9 cellular contexts compared by ENCODE assay signal in the genomic region with DNA sequence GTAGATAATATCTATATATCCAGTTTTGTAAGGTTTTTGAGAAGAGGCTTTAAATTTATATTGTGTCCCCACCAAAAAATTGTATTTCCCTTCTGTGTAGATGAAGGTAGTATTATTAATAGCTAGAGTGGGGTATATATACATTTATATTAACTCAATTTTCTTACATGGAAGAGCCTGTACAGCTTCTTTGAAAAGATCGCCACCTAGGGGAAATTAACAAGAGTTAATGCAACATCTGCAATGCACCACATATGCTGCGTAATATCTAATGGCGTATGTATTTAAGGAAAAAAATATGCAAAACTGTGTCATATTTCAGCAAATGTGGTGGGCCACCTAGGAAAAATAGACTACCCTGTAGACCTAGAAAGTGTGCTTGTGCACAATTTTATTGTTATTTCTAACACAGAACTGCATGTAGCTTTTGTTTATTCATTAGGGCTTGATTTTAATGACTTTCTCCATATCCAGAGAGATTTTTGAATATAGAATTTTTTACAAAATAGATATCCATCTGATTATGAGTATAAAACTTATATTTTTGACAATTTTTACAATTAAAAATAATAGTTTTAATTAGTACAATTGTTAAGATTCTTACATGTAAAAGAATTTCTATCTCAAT. TPM values are rescaled to one million over a fixed set of nuclear protein-coding genes. Genes with fewer than 3 reads are reported as not detected.
A peak's percentile ranks its signal among the peaks of the same experiment; 100 is the strongest.
DNase-seq lines count a peak whose midpoint lies in the region; ATAC-seq, FAIRE-seq and TF ChIP-seq lines count a peak whose summit lies in the region.
"Had no signal": no experiment of that assay in that cellular context is flagged by ENCODE, and none has a peak within 500 bp of the region (broad histone marks: within the 10 kb centered on the region; RNA-seq: fewer than 3 reads in every experiment).

No MANE protein-coding gene starts in this region.

- H3K9ac ChIP-seq in OCI-LY1 (ENCODE audit: low read length) (no peak overlapping the region), endothelial cell of umbilical vein (replicated peaks; ENCODE audit: extremely low read depth, insufficient read depth, low read length) (no peak overlapping the region)

- no peaks in the 10 kb centered on the region for H3K9me3 Mint-ChIP-seq in Calu3 (ENCODE audit: low read depth, unreplicated experiment)

- H3K4me1 ChIP-seq in OCI-LY1 (ENCODE audit: insufficient read depth, low read length, severe bottlenecking): no peaks in the 10 kb centered on the region
- H3K4me1 ChIP-seq in endothelial cell of umbilical vein (ENCODE audit: control insufficient read depth, extremely low read depth, insufficient read depth, low read length): peaks cover 18% of the 10 kb centered on the region

- no peak for TF ChIP-seq POLR2A in endothelial cell of umbilical vein (IDR thresholded peaks at IDR 0.05; ENCODE audit: low read depth, low read length)

- H2AFZ ChIP-seq in OCI-LY1 (ENCODE audit: low read length) (no peak overlapping the region), endothelial cell of umbilical vein (ENCODE audit: low read depth, low read length) (no peak overlapping the region)

- peak; percentile 79 for TF ChIP-seq CTCF in Calu3 (IDR thresholded peaks at IDR 0.05; ENCODE audit: unreplicated experiment)
- TF ChIP-seq CTCF in OCI-LY1 (IDR thresholded peaks at IDR 0.05; ENCODE audit: low read length): peak; percentile 66
- TF ChIP-seq CTCF in endothelial cell of umbilical vein (IDR thresholded peaks at IDR 0.05; ENCODE audit: extremely low read depth in 1 of 2, insufficient read depth in 1 of 2, low read depth in 1 of 2, low read length in 2 of 2): peak; percentile 38 to 47

- H3K9me1 ChIP-seq in endothelial cell of umbilical vein (replicated peaks; ENCODE audit: control insufficient read depth, extremely low read depth, insufficient read depth, low read length): no peaks in the 10 kb centered on the region

- intact Hi-C loops in Calu3 (cut with micrococcal nuclease; ENCODE audit: unreplicated experiment) (loop anchor here (1.0 to 10.0 kb wide), 6 partner anchors 32 to 1926 kb away; no protein-coding TSS in a partner anchor), endothelial cell of umbilical vein (cut with micrococcal nuclease) (loop anchor here (1.0 to 10.0 kb wide), 5 partner anchors 246 to 1926 kb away; partner anchors contain the start of gene ATP2B1)

- no peaks in the 10 kb centered on the region for H3F3A ChIP-seq in OCI-LY1 (ENCODE audit: insufficient read depth, low read length)

- H4K20me1 ChIP-seq in OCI-LY1 (ENCODE audit: insufficient read depth, low read length): no peaks in the 10 kb centered on the region
- H4K20me1 ChIP-seq in endothelial cell of umbilical vein (replicated peaks; ENCODE audit: control insufficient read depth, extremely low read depth, insufficient read depth, low read length): no peaks in the 10 kb centered on the region

- DNase-seq in Calu3 (no peak), endothelial cell of umbilical vein (ENCODE audit: low read depth, low spot score) (peak; percentile 75), renal cortical epithelial cell (ENCODE audit: low read depth) (peak; percentile 65), hippocampal formation (lab: John Stamatoyannopoulos, UW) (no peak), activated T-cell treated with anti-CD3 and anti-CD28 coated beads for 4 hours (no peak)

- BruUV-seq in Calu3 (replicated peaks; lab: Mats Ljungman, UMichigan) (no TSS peak), endothelial cell of umbilical vein (replicated peaks; lab: Mats Ljungman, UMichigan) (no TSS peak)

- H3K27ac Mint-ChIP-seq in Calu3 (ENCODE audit: unreplicated experiment): no peak overlapping the region

- H3K4me2 ChIP-seq in OCI-LY1 (ENCODE audit: low read length) (no peak overlapping the region), endothelial cell of umbilical vein (ENCODE audit: insufficient read depth, low read length) (no peak overlapping the region)

- no peaks in the 10 kb centered on the region for H3K27me3 Mint-ChIP-seq in Calu3 (ENCODE audit: unreplicated experiment)

- dilution Hi-C loops in endothelial cell of umbilical vein (cut with MboI; ENCODE audit: extremely low pct_ligation_motif_present, low sequenced_read_pairs): no loop called here

- H3K9me3 ChIP-seq in OCI-LY1 (ENCODE audit: low read length): no peaks in the 10 kb centered on the region
- H3K9me3 ChIP-seq in endothelial cell of umbilical vein (replicated peaks; ENCODE audit: control insufficient read depth, insufficient read depth, low read length): no peaks in the 10 kb centered on the region

- peaks cover 4% of the 10 kb centered on the region for H3K36me3 Mint-ChIP-seq in Calu3 (ENCODE audit: insufficient read depth, unreplicated experiment)

- peak; percentile 80 for ATAC-seq in GM19351 (IDR thresholded peaks at IDR 0.05; ENCODE audit: unreplicated experiment)
- peak; percentile 65 for ATAC-seq in HG03571 (IDR thresholded peaks at IDR 0.05; ENCODE audit: unreplicated experiment)

- CTCF ChIA-PET in Calu3 (lab: Charles Lee) (no interaction called here), endothelial cell of umbilical vein (lab: Charles Lee) (interaction anchor here (0.6 to 4.1 kb wide), 43 partner anchors 11 to 1924 kb away, joined by 3 to 55 read pairs (median 3); partner anchors contain the start of genes ATP2B1 and DUSP6)

- H3K36me3 ChIP-seq in OCI-LY1 (ENCODE audit: insufficient read depth, low read length) (no peaks in the 10 kb centered on the region), endothelial cell of umbilical vein (ENCODE audit: control insufficient read depth in 2 of 2, extremely low read depth in 1 of 2, insufficient read depth in 2 of 2, low read length in 2 of 2) (no peaks in the 10 kb centered on the region)

- H3K27me3 ChIP-seq in OCI-LY1 (ENCODE audit: insufficient read depth, low read length) (no peaks in the 10 kb centered on the region), endothelial cell of umbilical vein (ENCODE audit: control insufficient read depth in 2 of 2, insufficient read depth in 2 of 2, low read length in 2 of 2) (no peaks in the 10 kb centered on the region)

- POLR2A ChIA-PET in endothelial cell of umbilical vein (lab: Charles Lee): no interaction called here

- no peaks in the 10 kb centered on the region for H3K79me2 ChIP-seq in OCI-LY1 (ENCODE audit: insufficient read depth, low read length)
- no peaks in the 10 kb centered on the region for H3K79me2 ChIP-seq in endothelial cell of umbilical vein (ENCODE audit: control insufficient read depth, insufficient read depth, low read length)

- H3K9me2 ChIP-seq in OCI-LY1 (ENCODE audit: low read depth, low read length): no peaks in the 10 kb centered on the region

- peaks cover 25% of the 10 kb centered on the region for H3K4me1 Mint-ChIP-seq in Calu3 (ENCODE audit: low read depth, unreplicated experiment)

- H3K27ac ChIP-seq in OCI-LY1 (ENCODE audit: low read depth, low read length, poor library complexity, severe bottlenecking): no peak overlapping the region
- H3K27ac ChIP-seq in endothelial cell of umbilical vein (ENCODE audit: insufficient read depth, low read depth, low read length): no peak overlapping the region

- no peak overlapping the region for H3K4me3 ChIP-seq in OCI-LY1 (ENCODE audit: low read depth, low read length, poor library complexity, severe bottlenecking)
- H3K4me3 ChIP-seq in endothelial cell of umbilical vein (replicated peaks in 1 of 3; ENCODE audit: insufficient read depth in 1 of 3, low read depth in 1 of 3, low read length in 3 of 3): no peak overlapping the region

- peak; percentile 35 for FAIRE-seq in endothelial cell of umbilical vein (lab: Jason Lieb, UNC)

- H3K4me3 Mint-ChIP-seq in Calu3 (ENCODE audit: low read depth, unreplicated experiment): no peak overlapping the region

TF ChIP-seq in endothelial cell of umbilical vein, 7 proteins besides CTCF, POLR2A, EP300 and RAD21:
- no peak for TF ChIP-seq GATA2 (IDR thresholded peaks at IDR 0.05; ENCODE audit: insufficient read depth, insufficient read length, low read depth, low read length)
- no peak for TF ChIP-seq MYC (IDR thresholded peaks at IDR 0.05; ENCODE audit: low read depth, low read length)
- no peak for TF ChIP-seq EZH2 (IDR thresholded peaks at IDR 0.05; ENCODE audit: borderline replicate concordance, low read depth, low read length, severe bottlenecking)
- TF ChIP-seq POLR2AphosphoS5 (IDR thresholded peaks at IDR 0.05; ENCODE audit: insufficient read depth, low read depth, low read length): no peak
- no peak for TF ChIP-seq FOS (IDR thresholded peaks at IDR 0.05; ENCODE audit: borderline replicate concordance, insufficient read depth, low read length)
- no peak for TF ChIP-seq MAX (IDR thresholded peaks at IDR 0.05; ENCODE audit: insufficient read depth, insufficient read length)
- no peak for TF ChIP-seq JUN (IDR thresholded peaks at IDR 0.05; ENCODE audit: borderline replicate concordance, insufficient read depth, insufficient read length, low read depth)
TF ChIP-seq in endothelial cell of umbilical vein: peak in this region for 0.

RNA-seq across cellular contexts. Expression of gene CCER1, which starts 14.0 kb away (rescaled TPM):
- total RNA-seq in Calu3 (2022) (not detected in 2 replicates), endothelial cell of umbilical vein (not detected in 2 replicates), renal cortical epithelial cell (not detected in 2 replicates)
- polyA plus RNA-seq in endothelial cell of umbilical vein: not detected in 2 replicates
- not detected in 2 replicates for polyA plus RNA-seq in endothelial cell of umbilical vein (2011; cell fraction: cytosol; rRNA removed)
- not detected in 2 replicates for polyA plus RNA-seq in endothelial cell of umbilical vein (2011; cell fraction: nucleus; rRNA removed)
- not detected in 2 replicates for polyA plus RNA-seq in endothelial cell of umbilical vein (2012)
- not detected in 2 replicates for polyA minus RNA-seq in endothelial cell of umbilical vein
- not detected for polyA minus RNA-seq in endothelial cell of umbilical vein (2011; cell fraction: cytosol; rRNA and poly(A)+ RNA removed)
- polyA minus RNA-seq in endothelial cell of umbilical vein (2011; cell fraction: nucleus; rRNA and poly(A)+ RNA removed): not detected in 2 replicates
- total RNA-seq: skeletal muscle tissue had no signal

Comparison
In these comparisons a context has a peak if more than half of its experiments do, and no peak if none do; other contexts are left out.
1. DNase-seq: peak in endothelial cell of umbilical vein (single experiment) and renal cortical epithelial cell (single experiment); none in Calu3 (single experiment), hippocampal formation (0 of 2) and activated T-cell treated with anti-CD3 and anti-CD28 coated beads for 4 hours (single experiment).
2. Peak in every context shown above with its lines, with median percentiles within 50 percentile points of each other: CTCF ChIP-seq.